Comparison of ENCODE assay signal across 10 cellular contexts in the genomic region with DNA sequence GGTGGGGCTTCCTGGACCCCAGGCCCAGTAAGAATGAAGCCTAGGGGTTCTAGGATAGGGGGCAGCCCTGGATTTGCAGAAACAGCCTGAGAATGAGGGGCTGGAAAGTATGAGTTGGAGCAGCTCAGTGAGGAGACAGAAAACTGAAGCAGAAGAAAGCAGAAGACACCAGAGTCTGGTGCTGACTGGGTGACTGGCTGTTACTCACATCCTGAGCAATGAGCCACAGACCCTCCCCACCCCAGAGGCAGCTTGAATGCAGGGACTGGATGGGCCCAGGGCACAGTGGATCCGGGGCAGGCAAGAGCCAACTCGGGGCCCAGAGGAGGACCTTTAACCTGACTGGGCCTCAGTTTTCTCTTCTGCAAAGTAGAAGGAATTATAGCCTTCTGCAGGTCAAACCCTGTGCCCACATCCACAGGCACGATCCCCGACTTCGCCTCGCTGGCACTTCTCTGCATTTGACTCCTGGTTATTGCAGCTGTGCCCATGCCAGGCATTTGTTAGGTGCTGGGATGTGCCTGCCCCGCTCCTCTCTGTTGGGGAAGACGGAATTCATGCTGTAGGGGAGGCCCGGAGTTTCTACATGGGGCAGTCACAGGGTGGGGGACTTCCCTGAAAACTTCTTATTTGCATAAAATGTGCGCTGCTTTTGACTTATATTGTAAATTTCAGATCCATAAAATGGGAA. TPM values are rescaled to one million over a fixed set of nuclear protein-coding genes. Genes with fewer than 3 reads are reported as not detected.
DNase-seq lines count a peak whose midpoint lies in the region; ATAC-seq and TF ChIP-seq lines count a peak whose summit lies in the region.
"Had no signal": no experiment of that assay in that cellular context is flagged by ENCODE, and none has a peak within 500 bp of the region (broad histone marks: within the 10 kb centered on the region; RNA-seq: fewer than 3 reads in every experiment).

No MANE protein-coding gene starts in this region.

- intact Hi-C loops in lower lobe of right lung (cut with DNase I), result no loop called here
- intact Hi-C loops in activated T-helper 1 cell treated with anti-CD3 and anti-CD28 coated beads, Interleukin-12 subunit alpha, Interleukin-12 subunit beta, Interleukin-2, Interleukin-4 antibody, amounts not matched to agents 30 ng/mL and 10 ng/mL and 1 ng/mL, durations not matched to agents 14 hours and 24 hours and 36 hours (cut with micrococcal nuclease), result no loop called here

- H3K27ac Mint-ChIP-seq in activated naive CD8-positive, alpha-beta T cell treated with anti-CD3 and anti-CD28 coated beads for 36 hours, result no peak overlapping the region
- H3K27ac Mint-ChIP-seq in activated T-helper 1 cell treated with anti-CD3 and anti-CD28 coated beads, Interleukin-12 subunit alpha, Interleukin-12 subunit beta, Interleukin-2, Interleukin-4 antibody, amounts not matched to agents 30 ng/mL and 10 ng/mL and 1 ng/mL, durations not matched to agents 14 hours and 24 hours and 36 hours, result no peak overlapping the region

- peak; percentile 34 for DNase-seq in activated CD4-positive, alpha-beta T cell treated with anti-CD3 and anti-CD28 coated beads for 48 hours
- DNase-seq in activated CD4-positive, alpha-beta T cell treated with anti-CD3 and anti-CD28 coated beads, Interleukin-2, amount 50 U/mL, for 1 hour, result no peak
- peak; percentile 7 for DNase-seq in activated naive CD8-positive, alpha-beta T cell treated with anti-CD3 and anti-CD28 coated beads for 36 hours
- DNase-seq in stimulated activated CD8-positive, alpha-beta memory T cell treated with anti-CD3 and anti-CD28 coated beads, Interleukin-4, amount 100 ng/mL, for 48 hours, result peak; percentile 32
- no peak for DNase-seq in lower lobe of right lung
- no peak for DNase-seq in activated T-helper 1 cell treated with anti-CD3 and anti-CD28 coated beads, Interleukin-12 subunit alpha, Interleukin-12 subunit beta, Interleukin-2, Interleukin-4 antibody, amounts not matched to agents 30 ng/mL and 10 ng/mL and 1 ng/mL, durations not matched to agents 14 hours and 24 hours and 36 hours (ENCODE audit: low spot score)
- DNase-seq: ACHN; activated T-cell treated with anti-CD3 and anti-CD28 coated beads, Interleukin-2, amount 50 U/mL, for 4 hours had no signal

- no peak overlapping the region for H3K27ac ChIP-seq in lower lobe of right lung

- no peak overlapping the region for H3K4me3 ChIP-seq in lower lobe of right lung

- no peaks in the 10 kb centered on the region for H3K27me3 ChIP-seq in lower lobe of right lung (ENCODE audit: low read depth)

- peaks cover 3% of the 10 kb centered on the region for H3K4me1 Mint-ChIP-seq in activated naive CD8-positive, alpha-beta T cell treated with anti-CD3 and anti-CD28 coated beads for 36 hours
- no peaks in the 10 kb centered on the region for H3K4me1 Mint-ChIP-seq in activated T-helper 1 cell treated with anti-CD3 and anti-CD28 coated beads, Interleukin-12 subunit alpha, Interleukin-12 subunit beta, Interleukin-2, Interleukin-4 antibody, amounts not matched to agents 30 ng/mL and 10 ng/mL and 1 ng/mL, durations not matched to agents 14 hours and 24 hours and 36 hours (ENCODE audit: low read depth)

- H3K36me3 ChIP-seq in lower lobe of right lung, result no peaks in the 10 kb centered on the region

- TF ChIP-seq CTCF in lower lobe of right lung (IDR thresholded peaks at IDR 0.05), result no peak

- H3K36me3 Mint-ChIP-seq in activated naive CD8-positive, alpha-beta T cell treated with anti-CD3 and anti-CD28 coated beads for 36 hours, result no peaks in the 10 kb centered on the region
- no peaks in the 10 kb centered on the region for H3K36me3 Mint-ChIP-seq in activated T-helper 1 cell treated with anti-CD3 and anti-CD28 coated beads, Interleukin-12 subunit alpha, Interleukin-12 subunit beta, Interleukin-2, Interleukin-4 antibody, amounts not matched to agents 30 ng/mL and 10 ng/mL and 1 ng/mL, durations not matched to agents 14 hours and 24 hours and 36 hours (ENCODE audit: low read depth)

- no peaks in the 10 kb centered on the region for H3K9me3 ChIP-seq in lower lobe of right lung

- H3K27me3 Mint-ChIP-seq in activated naive CD8-positive, alpha-beta T cell treated with anti-CD3 and anti-CD28 coated beads for 36 hours, result no peaks in the 10 kb centered on the region
- no peaks in the 10 kb centered on the region for H3K27me3 Mint-ChIP-seq in activated T-helper 1 cell treated with anti-CD3 and anti-CD28 coated beads, Interleukin-12 subunit alpha, Interleukin-12 subunit beta, Interleukin-2, Interleukin-4 antibody, amounts not matched to agents 30 ng/mL and 10 ng/mL and 1 ng/mL, durations not matched to agents 14 hours and 24 hours and 36 hours (ENCODE audit: insufficient read depth)

- no peaks in the 10 kb centered on the region for H3K9me3 Mint-ChIP-seq in activated naive CD8-positive, alpha-beta T cell treated with anti-CD3 and anti-CD28 coated beads for 36 hours
- H3K9me3 Mint-ChIP-seq in activated T-helper 1 cell treated with anti-CD3 and anti-CD28 coated beads, Interleukin-12 subunit alpha, Interleukin-12 subunit beta, Interleukin-2, Interleukin-4 antibody, amounts not matched to agents 30 ng/mL and 10 ng/mL and 1 ng/mL, durations not matched to agents 14 hours and 24 hours and 36 hours, result no peaks in the 10 kb centered on the region
- H3K9me3 Mint-ChIP-seq: activated T-cell treated with anti-CD3 and anti-CD28 coated beads, Interleukin-2, amount 50 U/mL, for 4 hours had no signal

- no peak overlapping the region for H3K4me3 Mint-ChIP-seq in activated naive CD8-positive, alpha-beta T cell treated with anti-CD3 and anti-CD28 coated beads for 36 hours
- no peak overlapping the region for H3K4me3 Mint-ChIP-seq in activated T-helper 1 cell treated with anti-CD3 and anti-CD28 coated beads, Interleukin-12 subunit alpha, Interleukin-12 subunit beta, Interleukin-2, Interleukin-4 antibody, amounts not matched to agents 30 ng/mL and 10 ng/mL and 1 ng/mL, durations not matched to agents 14 hours and 24 hours and 36 hours
- H3K4me3 Mint-ChIP-seq: activated T-cell treated with anti-CD3 and anti-CD28 coated beads, Interleukin-2, amount 50 U/mL, for 4 hours had no signal

- ATAC-seq in HG02763 (IDR thresholded peaks at IDR 0.05; ENCODE audit: unreplicated experiment) (peak; percentile 46), lower lobe of right lung (no peak), GM21515 (IDR thresholded peaks at IDR 0.05; ENCODE audit: unreplicated experiment) (no peak)
- ATAC-seq: activated T-cell treated with anti-CD3 and anti-CD28 coated beads, Interleukin-2, amount 50 U/mL, for 4 hours had no signal

- H3K4me1 ChIP-seq in lower lobe of right lung, result no peaks in the 10 kb centered on the region

RNA-seq across cellular contexts. Expression of a gene that starts 8.5 kb away (rescaled TPM):
- under 1 TPM; 0.60 to 0.90 TPM for total RNA-seq in activated naive CD8-positive, alpha-beta T cell treated with anti-CD3 and anti-CD28 coated beads for 36 hours
- 18.3 TPM for total RNA-seq in lower lobe of right lung
- 0.07 and 0.13 TPM in 2 replicates for total RNA-seq in activated T-helper 1 cell treated with anti-CD3 and anti-CD28 coated beads, Interleukin-12 subunit alpha, Interleukin-12 subunit beta, Interleukin-2, Interleukin-4 antibody, amounts not matched to agents 30 ng/mL and 10 ng/mL and 1 ng/mL, durations not matched to agents 14 hours and 24 hours and 36 hours

Comparison
In these comparisons a context has a peak if more than half of its experiments do, and no peak if none do; other contexts are left out.
1. DNase-seq: peak in activated CD4-positive, alpha-beta T cell treated with anti-CD3 and anti-CD28 coated beads for 48 hours (single experiment), activated naive CD8-positive, alpha-beta T cell treated with anti-CD3 and anti-CD28 coated beads for 36 hours (single experiment) and stimulated activated CD8-positive, alpha-beta memory T cell treated with anti-CD3 and anti-CD28 coated beads, Interleukin-4, amount 100 ng/mL, for 48 hours (single experiment); none in activated CD4-positive, alpha-beta T cell treated with anti-CD3 and anti-CD28 coated beads, Interleukin-2, amount 50 U/mL, for 1 hour (single experiment), lower lobe of right lung (single experiment) and activated T-helper 1 cell treated with anti-CD3 and anti-CD28 coated beads, Interleukin-12 subunit alpha, Interleukin-12 subunit beta, Interleukin-2, Interleukin-4 antibody, amounts not matched to agents 30 ng/mL and 10 ng/mL and 1 ng/mL, durations not matched to agents 14 hours and 24 hours and 36 hours (single experiment).
2. RNA of a gene that starts 8.5 kb away (total RNA-seq): 18.3 TPM in lower lobe of right lung (single experiment); 0.60 to 0.90 TPM in activated naive CD8-positive, alpha-beta T cell treated with anti-CD3 and anti-CD28 coated beads for 36 hours and 0.07 to 0.13 TPM in activated T-helper 1 cell treated with anti-CD3 and anti-CD28 coated beads, Interleukin-12 subunit alpha, Interleukin-12 subunit beta, Interleukin-2, Interleukin-4 antibody, amounts not matched to agents 30 ng/mL and 10 ng/mL and 1 ng/mL, durations not matched to agents 14 hours and 24 hours and 36 hours; every median in the first group is over 10 times any median in the second.